ENCODE assay signal across 12 cellular contexts in the genomic region with DNA sequence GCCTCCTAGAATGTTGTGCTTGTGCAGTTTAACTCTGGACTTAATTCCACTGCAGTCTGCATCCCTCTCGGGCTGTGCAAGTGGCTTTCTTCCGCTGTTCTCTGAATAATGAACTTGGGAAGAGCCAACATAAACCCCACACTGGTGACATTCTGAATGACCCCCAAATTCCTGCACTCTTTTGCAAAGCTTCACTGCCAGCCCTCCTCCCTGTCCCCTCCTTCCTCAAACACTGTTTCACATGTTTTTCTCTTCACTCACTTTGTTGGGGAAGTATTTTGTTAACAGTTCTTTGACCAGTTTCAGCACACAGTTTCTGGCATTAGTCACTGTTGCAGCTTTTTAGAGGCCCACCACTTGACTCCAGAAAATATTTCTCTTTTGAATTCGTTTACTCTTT. TPM values are rescaled to one million over a fixed set of nuclear protein-coding genes. Genes with fewer than 3 reads are reported as not detected.
A peak's percentile ranks its signal among the peaks of the same experiment; 100 is the strongest.
DNase-seq lines count a peak whose midpoint lies in the region; ATAC-seq and TF ChIP-seq lines count a peak whose summit lies in the region.
"Had no signal": no experiment of that assay in that cellular context is flagged by ENCODE, and none has a peak within 500 bp of the region (broad histone marks: within the 10 kb centered on the region; RNA-seq: fewer than 3 reads in every experiment).

No MANE protein-coding gene starts in this region.

- H3K9me3 Mint-ChIP-seq in effector memory CD8-positive, alpha-beta T cell = no peaks in the 10 kb centered on the region
- no peaks in the 10 kb centered on the region for H3K9me3 Mint-ChIP-seq in activated CD8-positive, alpha-beta memory T cell treated with anti-CD3 and anti-CD28 coated beads, Interleukin-2, amount 10 ng/mL, durations not matched to agents 7 days and 5 days (ENCODE audit: low read depth)

- intact Hi-C loops in ascending aorta (cut with DNase I) = loop anchor here (2.0 kb wide), 1 partner anchor 19 kb away; no protein-coding TSS in a partner anchor

- H3K27me3 ChIP-seq in ascending aorta = no peaks in the 10 kb centered on the region
- H3K27me3 ChIP-seq: ovary had no signal

- peak overlapping the region; percentile 77 to 80 for H3K27ac ChIP-seq in ascending aorta

- no peaks in the 10 kb centered on the region for H3K36me3 ChIP-seq in ascending aorta
- H3K36me3 ChIP-seq: ovary had no signal

- no peaks in the 10 kb centered on the region for H3K36me3 Mint-ChIP-seq in effector memory CD8-positive, alpha-beta T cell (ENCODE audit: insufficient read depth)
- H3K36me3 Mint-ChIP-seq in activated CD8-positive, alpha-beta memory T cell treated with anti-CD3 and anti-CD28 coated beads, Interleukin-2, amount 10 ng/mL, durations not matched to agents 7 days and 5 days = no peaks in the 10 kb centered on the region
- H3K36me3 Mint-ChIP-seq: CD4-positive, CD25-positive, alpha-beta regulatory T cell had no signal

- H3K27ac Mint-ChIP-seq in effector memory CD8-positive, alpha-beta T cell = no peak overlapping the region
- no peak overlapping the region for H3K27ac Mint-ChIP-seq in activated CD8-positive, alpha-beta memory T cell treated with anti-CD3 and anti-CD28 coated beads, Interleukin-2, amount 10 ng/mL, durations not matched to agents 7 days and 5 days
- H3K27ac Mint-ChIP-seq: CD4-positive, CD25-positive, alpha-beta regulatory T cell had no signal

- no peaks in the 10 kb centered on the region for H3K9me3 ChIP-seq in ascending aorta
- H3K9me3 ChIP-seq: ovary had no signal

- ATAC-seq in HG03432 (IDR thresholded peaks at IDR 0.05; ENCODE audit: unreplicated experiment) = no peak
- no peak for ATAC-seq in effector memory CD8-positive, alpha-beta T cell (replicated peaks)
- no peak for ATAC-seq in activated CD8-positive, alpha-beta memory T cell treated with anti-CD3 and anti-CD28 coated beads, Interleukin-2, amount 10 ng/mL, durations not matched to agents 7 days and 5 days

- CTCF ChIA-PET in activated CD8-positive, alpha-beta memory T cell treated with anti-CD3 and anti-CD28 coated beads, Interleukin-2, amount 10 ng/mL, durations not matched to agents 7 days and 5 days (lab: Charles Lee) = interaction anchor here (1.2 kb wide), 1 partner anchor 27 kb away, joined by 3 read pairs; no protein-coding TSS in a partner anchor

- peaks cover 27 to 43% of the 10 kb centered on the region in 2 donors for H3K27me3 Mint-ChIP-seq in effector memory CD8-positive, alpha-beta T cell
- H3K27me3 Mint-ChIP-seq in activated CD8-positive, alpha-beta memory T cell treated with anti-CD3 and anti-CD28 coated beads, Interleukin-2, amount 10 ng/mL, durations not matched to agents 7 days and 5 days = peaks cover 18% of the 10 kb centered on the region

- H3K4me3 Mint-ChIP-seq in effector memory CD8-positive, alpha-beta T cell = no peak overlapping the region
- no peak overlapping the region for H3K4me3 Mint-ChIP-seq in activated CD8-positive, alpha-beta memory T cell treated with anti-CD3 and anti-CD28 coated beads, Interleukin-2, amount 10 ng/mL, durations not matched to agents 7 days and 5 days
- H3K4me3 Mint-ChIP-seq: CD4-positive, CD25-positive, alpha-beta regulatory T cell; H9 had no signal

- TF ChIP-seq CTCF in ascending aorta (IDR thresholded peaks at IDR 0.05) = no peak

- H3K4me1 Mint-ChIP-seq in effector memory CD8-positive, alpha-beta T cell (ENCODE audit: low read depth in 2 of 2) = no peaks in the 10 kb centered on the region
- H3K4me1 Mint-ChIP-seq in activated CD8-positive, alpha-beta memory T cell treated with anti-CD3 and anti-CD28 coated beads, Interleukin-2, amount 10 ng/mL, durations not matched to agents 7 days and 5 days = no peaks in the 10 kb centered on the region
- H3K4me1 Mint-ChIP-seq: CD4-positive, CD25-positive, alpha-beta regulatory T cell had no signal

- no peak overlapping the region for H3K4me3 ChIP-seq in ascending aorta
- no peak overlapping the region for H3K4me3 ChIP-seq in skeletal muscle cell (ENCODE audit: low read depth, low read length)
- H3K4me3 ChIP-seq: ovary had no signal

- DNase-seq in ELR (ENCODE audit: low read depth) (peak; percentile 70), ascending aorta (ENCODE audit: low spot score in 2 of 2) (no peak), fibroblast of the conjunctiva (ENCODE audit: low read depth) (peak; percentile 50), skeletal muscle cell (ENCODE audit: low read depth) (peak; percentile 67), HuH-7.5 (ENCODE audit: low spot score) (no peak)
- DNase-seq in effector memory CD8-positive, alpha-beta T cell = no peak
- no peak for DNase-seq in activated CD8-positive, alpha-beta memory T cell treated with anti-CD3 and anti-CD28 coated beads, Interleukin-2, amount 10 ng/mL, durations not matched to agents 7 days and 5 days
- DNase-seq: CD4-positive, CD25-positive, alpha-beta regulatory T cell; H9; NCI-H446 treated with DMSO at 0.1 percent for 48 hours; ovary had no signal

- H3K4me1 ChIP-seq in ascending aorta = peaks cover 15 to 63% of the 10 kb centered on the region in 2 donors

RNA-seq across cellular contexts. Expression of a gene that starts 39.7 kb away (rescaled TPM):
- 71.2 TPM for total RNA-seq in ascending aorta
- under 1 TPM in 1 of 2 experiments, not detected in 1; 0.33 TPM for total RNA-seq in activated CD8-positive, alpha-beta memory T cell treated with anti-CD3 and anti-CD28 coated beads, Interleukin-2, amount 10 ng/mL, durations not matched to agents 7 days and 5 days
- total RNA-seq: CD4-positive, CD25-positive, alpha-beta regulatory T cell had no signal

Comparison
In these comparisons a context has a peak if more than half of its experiments do, and no peak if none do; other contexts are left out.
1. DNase-seq: peak in ELR (single experiment), fibroblast of the conjunctiva (single experiment) and skeletal muscle cell (single experiment); none in ascending aorta (0 of 2), effector memory CD8-positive, alpha-beta T cell (0 of 3), HuH-7.5 (single experiment) and activated CD8-positive, alpha-beta memory T cell treated with anti-CD3 and anti-CD28 coated beads, Interleukin-2, amount 10 ng/mL, durations not matched to agents 7 days and 5 days (single experiment).
2. RNA of a gene that starts 39.7 kb away (total RNA-seq): 71.2 TPM in ascending aorta (single experiment); 0.33 TPM in activated CD8-positive, alpha-beta memory T cell treated with anti-CD3 and anti-CD28 coated beads, Interleukin-2, amount 10 ng/mL, durations not matched to agents 7 days and 5 days; every median in the first group is over 10 times any median in the second.